Comparison of ENCODE assay signal across 25 cellular contexts in genomic region chr2:201482543-201482942, GRCh38.
"Had no signal": no experiment of that assay in that cellular context is flagged by ENCODE, and none has a peak within 500 bp of the region (broad histone marks: within the 10 kb centered on the region; RNA-seq: fewer than 3 reads in every experiment).

No MANE protein-coding gene starts in this region.

- H3K27me3 ChIP-seq: brain microvascular endothelial cell, colonic mucosa, heart right ventricle had no signal

- H3K9me3 ChIP-seq: colonic mucosa, heart right ventricle had no signal

- ATAC-seq: activated CD4-positive, alpha-beta T cell treated with anti-CD3 and anti-CD28 coated beads for 36 hours; activated CD8-positive, alpha-beta memory T cell treated with anti-CD3 and anti-CD28 coated beads, Interleukin-2, amount 10 ng/mL, durations not matched to agents 7 days and 5 days; activated CD8-positive, alpha-beta T cell treated with anti-CD3 and anti-CD28 coated beads, Interleukin-2, amount 10 ng/mL, durations not matched to agents 7 days and 5 days; activated T-cell treated with anti-CD3 and anti-CD28 coated beads, Interleukin-2, amount 50 U/mL, for 72 hours; T-helper 17 cell had no signal

- H3K36me3 ChIP-seq: colonic mucosa had no signal

- H3K27ac ChIP-seq: brain microvascular endothelial cell, colonic mucosa, epithelial cell of prostate, heart right ventricle, WERI-Rb-1 had no signal

- H3K4me1 ChIP-seq: colonic mucosa, heart right ventricle had no signal

- H3K4me3 ChIP-seq: colonic mucosa, heart right ventricle had no signal

- DNase-seq: activated B cell treated with CpG ODN at 0.5 μM for 24 hours; activated CD4-positive, alpha-beta memory T cell treated with anti-CD3 and anti-CD28 coated beads for 36 hours; activated CD4-positive, alpha-beta T cell treated with anti-CD3 and anti-CD28 coated beads for 36 hours; activated CD4-positive, alpha-beta T cell treated with anti-CD3 and anti-CD28 coated beads, Interleukin-2, amount 10 ng/mL, durations not matched to agents 24 days and 14 days; activated CD4-positive, CD25-positive, alpha-beta regulatory T cell treated with anti-CD3 and anti-CD28 coated beads, Interleukin-2, amount 50 U/mL, for 72 hours; activated CD8-positive, alpha-beta memory T cell treated with anti-CD3 and anti-CD28 coated beads, Interleukin-2, amount 10 ng/mL, durations not matched to agents 7 days and 5 days; activated CD8-positive, alpha-beta memory T cell treated with anti-CD3 and anti-CD28 coated beads, Interleukin-2, amount 50 U/mL, for 4 hours; activated CD8-positive, alpha-beta T cell treated with anti-CD3 and anti-CD28 coated beads, Interleukin-2, amount 10 ng/mL, durations not matched to agents 7 days and 5 days; activated gamma-delta T cell; activated naive CD4-positive, alpha-beta T cell; activated naive CD4-positive, alpha-beta T cell treated with anti-CD3 and anti-CD28 coated beads, Interleukin-2, amount 10 ng/mL, durations not matched to agents 7 days and 5 days; activated T-cell treated with anti-CD3 and anti-CD28 coated beads, Interleukin-2, amount 50 U/mL, for 1 hour; activated T-cell treated with anti-CD3 and anti-CD28 coated beads, Interleukin-2, amount 50 U/mL, for 72 hours; amniotic stem cell; anterior cingulate cortex; brain microvascular endothelial cell; cerebellar nuclear complex; colonic mucosa; effector CD8-positive, alpha-beta T cell; heart right ventricle; T-helper 1 cell; T-helper 17 cell; T1000; WERI-Rb-1 had no signal
